ENCODE assay signal across 10 cellular contexts in the genomic region with DNA sequence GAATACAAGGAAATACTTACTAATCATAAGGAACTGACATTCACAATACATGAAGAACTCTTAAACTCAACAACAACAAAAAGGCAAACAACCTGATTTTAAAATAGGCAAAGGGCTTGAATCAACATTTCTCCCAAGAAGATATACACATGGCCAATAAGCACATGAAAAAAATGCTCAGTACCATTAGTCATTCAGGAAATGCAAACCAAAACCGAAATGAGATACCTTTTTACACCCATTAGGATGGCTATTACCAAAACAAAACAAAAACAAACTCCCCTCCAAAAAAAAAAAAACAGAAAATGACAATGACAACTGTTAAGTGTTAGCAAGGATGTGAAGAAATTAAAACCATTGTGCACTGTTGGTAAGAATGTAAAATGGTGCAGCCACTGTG.
A peak's percentile ranks its signal among the peaks of the same experiment; 100 is the strongest.
DNase-seq lines count a peak whose midpoint lies in the region; ATAC-seq, FAIRE-seq and TF ChIP-seq lines count a peak whose summit lies in the region.
"Had no signal": no experiment of that assay in that cellular context is flagged by ENCODE, and none has a peak within 500 bp of the region (broad histone marks: within the 10 kb centered on the region; RNA-seq: fewer than 3 reads in every experiment).

No MANE protein-coding gene starts in this region.

- no peak overlapping the region for H3K4me3 ChIP-seq in fibroblast of villous mesenchyme (ENCODE audit: low read depth, low read length)
- no peak overlapping the region for H3K4me3 ChIP-seq in HepG2 (replicated peaks in 1 of 3; ENCODE audit: insufficient read depth in 1 of 3, low read depth in 2 of 3, low read length in 3 of 3)

- CTCF ChIA-PET in HepG2 (lab: Yijun Ruan, JAX; ENCODE audit: low intra/inter-chr PET ratio, low total read pairs) = no interaction called here

- TF ChIP-seq EP300 in HepG2 (IDR thresholded peaks at IDR 0.05; ENCODE audit: low read depth in 2 of 2, low read length in 2 of 2) = no peak
- no peak for TF ChIP-seq EP300 in HepG2 (CRISPR knock-in tag; IDR thresholded peaks at IDR 0.05; ENCODE audit: borderline replicate concordance)

- H3K27me3 ChIP-seq in HepG2 (ENCODE audit: control insufficient read depth in 1 of 2, insufficient read depth in 2 of 2, low read length in 2 of 2) = no peaks in the 10 kb centered on the region

- H2AFZ ChIP-seq in HepG2 (ENCODE audit: low read length) = no peak overlapping the region

- no peak overlapping the region for H3K4me2 ChIP-seq in HepG2 (ENCODE audit: low read depth, low read length)

- no peaks in the 10 kb centered on the region for H3K9me3 Mint-ChIP-seq in stimulated activated naive CD8-positive, alpha-beta T cell treated with anti-CD3 and anti-CD28 coated beads, Interleukin-15, amount 100 ng/mL, for 72 hours
- H3K9me3 Mint-ChIP-seq: nephron had no signal

- no peaks in the 10 kb centered on the region for H3K9me3 ChIP-seq in HepG2 (ENCODE audit: low read length)

- H3K9ac ChIP-seq in HepG2 (ENCODE audit: insufficient read depth, low read depth, low read length) = no peak overlapping the region

- no peak overlapping the region for H3K27ac Mint-ChIP-seq in stimulated activated naive CD8-positive, alpha-beta T cell treated with anti-CD3 and anti-CD28 coated beads, Interleukin-15, amount 100 ng/mL, for 72 hours
- H3K27ac Mint-ChIP-seq: nephron had no signal

- no peak for TF ChIP-seq RAD21 in HepG2 (CRISPR knock-in tag; IDR thresholded peaks at IDR 0.05)

- WGBS in HepG2 (ENCODE audit: low lambda C conversion rate) = 5% methylated on average over 1 of the region's 1 CpG

- TF ChIP-seq CTCF in fibroblast of villous mesenchyme (IDR thresholded peaks at IDR 0.05; ENCODE audit: insufficient read depth, low read depth, low read length) (no peak), HepG2 (CRISPR knock-in tag; IDR thresholded peaks at IDR 0.05) (no peak)

- intact Hi-C loops in HepG2 (cut with micrococcal nuclease; ENCODE audit: unreplicated experiment) = no loop called here

- FAIRE-seq in HepG2 (lab: Jason Lieb, UNC) (no peak), HTR-8/SVneo (lab: Jason Lieb, UNC) (no peak)
- FAIRE-seq: D721Med had no signal

- no peak overlapping the region for H3K27ac ChIP-seq in HepG2 (ENCODE audit: extremely low read length, insufficient read depth, low read length)

- ATAC-seq in GM18909 (IDR thresholded peaks at IDR 0.05; ENCODE audit: poor library complexity, unreplicated experiment) (peak; percentile 88), HG03439 (IDR thresholded peaks at IDR 0.05; ENCODE audit: unreplicated experiment) (peak; percentile 83), HepG2 (no peak)
- ATAC-seq in stimulated activated naive CD8-positive, alpha-beta T cell treated with anti-CD3 and anti-CD28 coated beads, Interleukin-15, amount 100 ng/mL, for 72 hours = no peak

- no peaks in the 10 kb centered on the region for H3K4me1 Mint-ChIP-seq in stimulated activated naive CD8-positive, alpha-beta T cell treated with anti-CD3 and anti-CD28 coated beads, Interleukin-15, amount 100 ng/mL, for 72 hours

- no peak overlapping the region for H3K4me3 Mint-ChIP-seq in stimulated activated naive CD8-positive, alpha-beta T cell treated with anti-CD3 and anti-CD28 coated beads, Interleukin-15, amount 100 ng/mL, for 72 hours
- H3K4me3 Mint-ChIP-seq: nephron had no signal

- DNase-seq in H4 (ENCODE audit: low spot score) (peak; percentile 57), fibroblast of villous mesenchyme (ENCODE audit: low read depth) (peak; percentile 51), HepG2 (ENCODE audit: low spot score) (no peak), HTR-8/SVneo (ENCODE audit: insufficient read length, low spot score) (no peak)
- no peak for DNase-seq in stimulated activated CD4-positive, alpha-beta T cell treated with anti-CD3 and anti-CD28 coated beads, Interleukin-15, amount 100 ng/mL, for 24 hours
- DNase-seq in stimulated activated naive CD8-positive, alpha-beta T cell treated with anti-CD3 and anti-CD28 coated beads, Interleukin-15, amount 100 ng/mL, for 72 hours = no peak

- in situ Hi-C loops in HepG2 (cut with HindIII; ENCODE audit: extremely low pct_ligation_motif_present, low pct_unique_long_range_greater_than_20kb) = no loop called here

- no peaks in the 10 kb centered on the region for H3K79me2 ChIP-seq in HepG2 (ENCODE audit: insufficient read depth, low read length)

- H3K4me1 ChIP-seq in HepG2 (ENCODE audit: insufficient read depth, low read length) = no peaks in the 10 kb centered on the region

- no peaks in the 10 kb centered on the region for H3K36me3 ChIP-seq in HepG2 (replicated peaks in 1 of 2; ENCODE audit: control insufficient read depth in 1 of 2, insufficient read depth in 2 of 2, low read length in 2 of 2)

- BruUV-seq in HepG2 (replicated peaks; lab: Mats Ljungman, UMichigan) = no TSS peak

- no peaks in the 10 kb centered on the region for H4K20me1 ChIP-seq in HepG2 (ENCODE audit: insufficient read depth, low read length)

- TF ChIP-seq POLR2A in HepG2 (IDR thresholded peaks at IDR 0.05; ENCODE audit: insufficient read depth in 1 of 2, low read depth in 2 of 2, low read length in 2 of 2) = no peak

- H3K27me3 Mint-ChIP-seq in stimulated activated naive CD8-positive, alpha-beta T cell treated with anti-CD3 and anti-CD28 coated beads, Interleukin-15, amount 100 ng/mL, for 72 hours = no peaks in the 10 kb centered on the region

- POLR2A ChIA-PET in HepG2 (lab: Yijun Ruan, JAX) = no interaction called here

TF ChIP-seq in HepG2, 621 proteins besides CTCF, POLR2A, EP300 and RAD21:
- TF ChIP-seq HNRNPL (IDR thresholded peaks at IDR 0.05; ENCODE audit: low read depth, low read length) (no peak), CEBPG (CRISPR knock-in tag; IDR thresholded peaks at IDR 0.05) (no peak), FOXA1 (IDR thresholded peaks at IDR 0.05) (no peak), FOXA1 (CRISPR knock-in tag; IDR thresholded peaks at IDR 0.05) (no peak), ZNF30 (CRISPR knock-in tag; IDR thresholded peaks at IDR 0.05) (no peak), GABPA (IDR thresholded peaks at IDR 0.05; ENCODE audit: low read depth, low read length) (no peak), GABPA (CRISPR knock-in tag; IDR thresholded peaks at IDR 0.05; ENCODE audit: low read depth) (no peak), NR2F1 (CRISPR knock-in tag; IDR thresholded peaks at IDR 0.05) (no peak), ATF7-NPFF (CRISPR knock-in tag; IDR thresholded peaks at IDR 0.05; ENCODE audit: low read depth) (no peak), RFX1 (IDR thresholded peaks at IDR 0.05) (no peak), MEIS1 (CRISPR knock-in tag; IDR thresholded peaks at IDR 0.05; ENCODE audit: borderline replicate concordance) (no peak), GLI4 (CRISPR knock-in tag; IDR thresholded peaks at IDR 0.05; ENCODE audit: borderline replicate concordance) (no peak), ZFAT (CRISPR knock-in tag; conservative IDR thresholded peaks at IDR 0.05) (no peak), U2AF2 (IDR thresholded peaks at IDR 0.05; ENCODE audit: low read depth, low read length) (no peak), ZNF260 (CRISPR knock-in tag; IDR thresholded peaks at IDR 0.05; ENCODE audit: borderline replicate concordance, low read depth) (no peak), BRD4 (CRISPR knock-in tag; IDR thresholded peaks at IDR 0.05) (no peak), RARA (CRISPR knock-in tag; IDR thresholded peaks at IDR 0.05) (no peak), TRIM24 (CRISPR knock-in tag; IDR thresholded peaks at IDR 0.05) (no peak)
- TF ChIP-seq, protein P1, sequence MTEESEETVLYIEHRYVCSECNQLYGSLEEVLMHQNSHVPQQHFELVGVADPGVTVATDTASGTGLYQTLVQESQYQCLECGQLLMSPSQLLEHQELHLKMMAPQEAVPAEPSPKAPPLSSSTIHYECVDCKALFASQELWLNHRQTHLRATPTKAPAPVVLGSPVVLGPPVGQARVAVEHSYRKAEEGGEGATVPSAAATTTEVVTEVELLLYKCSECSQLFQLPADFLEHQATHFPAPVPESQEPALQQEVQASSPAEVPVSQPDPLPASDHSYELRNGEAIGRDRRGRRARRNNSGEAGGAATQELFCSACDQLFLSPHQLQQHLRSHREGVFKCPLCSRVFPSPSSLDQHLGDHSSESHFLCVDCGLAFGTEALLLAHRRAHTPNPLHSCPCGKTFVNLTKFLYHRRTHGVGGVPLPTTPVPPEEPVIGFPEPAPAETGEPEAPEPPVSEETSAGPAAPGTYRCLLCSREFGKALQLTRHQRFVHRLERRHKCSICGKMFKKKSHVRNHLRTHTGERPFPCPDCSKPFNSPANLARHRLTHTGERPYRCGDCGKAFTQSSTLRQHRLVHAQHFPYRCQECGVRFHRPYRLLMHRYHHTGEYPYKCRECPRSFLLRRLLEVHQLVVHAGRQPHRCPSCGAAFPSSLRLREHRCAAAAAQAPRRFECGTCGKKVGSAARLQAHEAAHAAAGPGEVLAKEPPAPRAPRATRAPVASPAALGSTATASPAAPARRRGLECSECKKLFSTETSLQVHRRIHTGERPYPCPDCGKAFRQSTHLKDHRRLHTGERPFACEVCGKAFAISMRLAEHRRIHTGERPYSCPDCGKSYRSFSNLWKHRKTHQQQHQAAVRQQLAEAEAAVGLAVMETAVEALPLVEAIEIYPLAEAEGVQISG (CRISPR knock-in tag; IDR thresholded peaks at IDR 0.05) = no peak
- TF ChIP-seq, protein P2, sequence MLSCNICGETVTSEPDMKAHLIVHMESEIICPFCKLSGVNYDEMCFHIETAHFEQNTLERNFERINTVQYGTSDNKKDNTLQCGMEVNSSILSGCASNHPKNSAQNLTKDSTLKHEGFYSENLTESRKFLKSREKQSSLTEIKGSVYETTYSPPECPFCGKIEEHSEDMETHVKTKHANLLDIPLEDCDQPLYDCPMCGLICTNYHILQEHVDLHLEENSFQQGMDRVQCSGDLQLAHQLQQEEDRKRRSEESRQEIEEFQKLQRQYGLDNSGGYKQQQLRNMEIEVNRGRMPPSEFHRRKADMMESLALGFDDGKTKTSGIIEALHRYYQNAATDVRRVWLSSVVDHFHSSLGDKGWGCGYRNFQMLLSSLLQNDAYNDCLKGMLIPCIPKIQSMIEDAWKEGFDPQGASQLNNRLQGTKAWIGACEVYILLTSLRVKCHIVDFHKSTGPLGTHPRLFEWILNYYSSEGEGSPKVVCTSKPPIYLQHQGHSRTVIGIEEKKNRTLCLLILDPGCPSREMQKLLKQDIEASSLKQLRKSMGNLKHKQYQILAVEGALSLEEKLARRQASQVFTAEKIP (CRISPR knock-in tag; IDR thresholded peaks at IDR 0.05; ENCODE audit: borderline replicate concordance) = no peak
- TF ChIP-seq, protein P3, sequence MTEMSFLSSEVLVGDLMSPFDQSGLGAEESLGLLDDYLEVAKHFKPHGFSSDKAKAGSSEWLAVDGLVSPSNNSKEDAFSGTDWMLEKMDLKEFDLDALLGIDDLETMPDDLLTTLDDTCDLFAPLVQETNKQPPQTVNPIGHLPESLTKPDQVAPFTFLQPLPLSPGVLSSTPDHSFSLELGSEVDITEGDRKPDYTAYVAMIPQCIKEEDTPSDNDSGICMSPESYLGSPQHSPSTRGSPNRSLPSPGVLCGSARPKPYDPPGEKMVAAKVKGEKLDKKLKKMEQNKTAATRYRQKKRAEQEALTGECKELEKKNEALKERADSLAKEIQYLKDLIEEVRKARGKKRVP (CRISPR knock-in tag; IDR thresholded peaks at IDR 0.05) = no peak

Comparison
In these comparisons a context has a peak if more than half of its experiments do, and no peak if none do; other contexts are left out.
1. ATAC-seq: peak in GM18909 (single experiment) and HG03439 (single experiment); none in stimulated activated naive CD8-positive, alpha-beta T cell treated with anti-CD3 and anti-CD28 coated beads, Interleukin-15, amount 100 ng/mL, for 72 hours (single experiment) and HepG2 (single experiment).
2. DNase-seq: peak in H4 (single experiment) and fibroblast of villous mesenchyme (single experiment); none in stimulated activated CD4-positive, alpha-beta T cell treated with anti-CD3 and anti-CD28 coated beads, Interleukin-15, amount 100 ng/mL, for 24 hours (single experiment), stimulated activated naive CD8-positive, alpha-beta T cell treated with anti-CD3 and anti-CD28 coated beads, Interleukin-15, amount 100 ng/mL, for 72 hours (0 of 2), HepG2 (single experiment) and HTR-8/SVneo (single experiment).